ENCODE assay signal across 13 cellular contexts in the genomic region with DNA sequence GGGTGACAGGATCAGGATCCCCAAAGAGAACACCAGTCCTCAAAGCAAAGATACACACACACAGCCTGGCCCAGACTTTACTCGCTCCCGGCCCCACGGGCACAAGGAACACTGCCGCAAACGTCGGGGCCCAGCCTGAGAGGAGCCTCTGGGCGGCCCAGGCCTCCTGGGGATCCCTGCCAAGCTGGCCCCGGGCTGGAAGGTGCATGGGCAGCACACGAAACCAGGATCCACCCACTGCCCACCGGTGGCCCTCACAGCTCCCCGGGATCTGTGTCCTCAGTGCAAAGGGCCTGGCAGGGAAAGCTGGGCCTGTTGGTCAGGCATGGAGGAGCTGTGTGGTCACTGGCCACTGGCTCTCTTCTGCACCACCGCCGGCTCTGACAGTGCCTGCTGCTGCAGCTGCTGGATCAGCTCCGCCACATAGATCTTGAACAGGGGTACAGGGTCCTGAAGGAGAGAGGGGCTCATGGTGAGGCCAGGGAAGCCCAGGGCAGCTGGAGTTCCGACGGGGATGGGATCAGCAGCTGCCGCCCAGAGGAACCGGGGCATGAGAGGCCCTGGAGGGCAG.
"Had no signal": no experiment of that assay in that cellular context is flagged by ENCODE, and none has a peak within 500 bp of the region (broad histone marks: within the 10 kb centered on the region; RNA-seq: fewer than 3 reads in every experiment).

No MANE protein-coding gene starts in this region.

- H3K36me3 ChIP-seq: ovary had no signal

- H3K27me3 Mint-ChIP-seq: stimulated activated naive CD8-positive, alpha-beta T cell treated with anti-CD3 and anti-CD28 coated beads, Interleukin-15, Interleukin-2, amounts not matched to agents 100 ng/mL and 50 ng/mL, for 24 hours; T-helper 17 cell had no signal

- H3K9me3 Mint-ChIP-seq: activated T-cell treated with anti-CD3 and anti-CD28 coated beads, Interleukin-2, amount 50 U/mL, for 4 hours; naive thymus-derived CD4-positive, alpha-beta T cell; stimulated activated naive CD8-positive, alpha-beta T cell treated with anti-CD3 and anti-CD28 coated beads, Interleukin-15, Interleukin-2, amounts not matched to agents 100 ng/mL and 50 ng/mL, for 24 hours had no signal

- H3K4me3 Mint-ChIP-seq: activated T-cell treated with anti-CD3 and anti-CD28 coated beads, Interleukin-2, amount 50 U/mL, for 4 hours; stimulated activated naive CD8-positive, alpha-beta T cell treated with anti-CD3 and anti-CD28 coated beads, Interleukin-15, Interleukin-2, amounts not matched to agents 100 ng/mL and 50 ng/mL, for 24 hours; T-helper 17 cell had no signal

- H3K27ac Mint-ChIP-seq: naive thymus-derived CD4-positive, alpha-beta T cell; stimulated activated naive CD8-positive, alpha-beta T cell treated with anti-CD3 and anti-CD28 coated beads, Interleukin-15, Interleukin-2, amounts not matched to agents 100 ng/mL and 50 ng/mL, for 24 hours; T-helper 17 cell had no signal

- H3K27ac ChIP-seq: lower lobe of right lung, ovary, upper lobe of right lung had no signal

- DNase-seq: activated T-cell treated with anti-CD3 and anti-CD28 coated beads, Interleukin-2, amount 50 U/mL, for 4 hours; central memory CD4-positive, alpha-beta T cell; cortex of kidney; effector memory CD4-positive, alpha-beta T cell; erythroblast; lower lobe of right lung; naive thymus-derived CD4-positive, alpha-beta T cell; ovary; stimulated activated CD4-positive, alpha-beta T cell treated with anti-CD3 and anti-CD28 coated beads, Interleukin-2, amount 100 ng/mL, for 48 hours; stimulated activated CD8-positive, alpha-beta memory T cell treated with anti-CD3 and anti-CD28 coated beads, Interleukin-4, amount 100 ng/mL, for 48 hours; T-helper 17 cell; upper lobe of right lung had no signal

- H3K9me3 ChIP-seq: lower lobe of right lung, ovary, upper lobe of right lung had no signal

- H3K27me3 ChIP-seq: ovary had no signal

- ATAC-seq: activated T-cell treated with anti-CD3 and anti-CD28 coated beads, Interleukin-2, amount 50 U/mL, for 4 hours; lower lobe of right lung; naive thymus-derived CD4-positive, alpha-beta T cell; T-helper 17 cell; upper lobe of right lung had no signal

- H3K4me3 ChIP-seq: lower lobe of right lung, ovary, upper lobe of right lung had no signal
